Comparison of ENCODE assay signal across 8 cellular contexts in genomic region chr5:34657550-34657921, GRCh38. TPM values are rescaled to one million over a fixed set of nuclear protein-coding genes. Genes with fewer than 3 reads are reported as not detected.
DNase-seq lines count a peak whose midpoint lies in the region; ATAC-seq and TF ChIP-seq lines count a peak whose summit lies in the region.

No MANE protein-coding gene starts in this region.

- H3K4me3 Mint-ChIP-seq in activated naive CD4-positive, alpha-beta T cell treated with anti-CD3 and anti-CD28 coated beads, Interleukin-2, amount 10 ng/mL, durations not matched to agents 7 days and 5 days, result peak overlapping the region; percentile 62
- peak overlapping the region; percentile 77 for H3K4me3 Mint-ChIP-seq in WTC11

- peaks cover 74% of the 10 kb centered on the region for H3K27me3 Mint-ChIP-seq in activated naive CD4-positive, alpha-beta T cell treated with anti-CD3 and anti-CD28 coated beads, Interleukin-2, amount 10 ng/mL, durations not matched to agents 7 days and 5 days
- no peaks in the 10 kb centered on the region for H3K27me3 Mint-ChIP-seq in WTC11 (ENCODE audit: low read depth)

- H3K4me1 Mint-ChIP-seq in activated naive CD4-positive, alpha-beta T cell treated with anti-CD3 and anti-CD28 coated beads, Interleukin-2, amount 10 ng/mL, durations not matched to agents 7 days and 5 days, result peaks cover 20% of the 10 kb centered on the region
- H3K4me1 Mint-ChIP-seq in WTC11, result peaks cover 70% of the 10 kb centered on the region

- no peak overlapping the region for H3K27ac ChIP-seq in psoas muscle

- H3K9me3 ChIP-seq in psoas muscle, result no peaks in the 10 kb centered on the region

- H3K4me1 ChIP-seq in psoas muscle, result peaks cover 4% of the 10 kb centered on the region

- POLR2A ChIA-PET in WTC11 (lab: Charles Lee), result no interaction called here

- H3K27me3 ChIP-seq in psoas muscle (ENCODE audit: insufficient read depth in 3 of 3, low read length in 2 of 3), result peaks cover 0 to 58% (median 5%) of the 10 kb centered on the region in 3 donors

- no peak for DNase-seq in activated naive CD4-positive, alpha-beta T cell treated with anti-CD3 and anti-CD28 coated beads, Interleukin-2, amount 10 ng/mL, durations not matched to agents 7 days and 5 days
- no peak for DNase-seq in activated naive CD4-positive, alpha-beta T cell treated with anti-CD3 and anti-CD28 coated beads, Interleukin-2, amount 50 U/mL, for 16 hours
- DNase-seq in WTC11 (ENCODE audit: low spot score), result peak; percentile 36
- DNase-seq in glomerular visceral epithelial cell (ENCODE audit: extremely low spot score), result peak; percentile 68
- peak; percentile 26 to 56 for DNase-seq in psoas muscle
- DNase-seq in cortex of kidney (lab: John Stamatoyannopoulos, UW), result no peak
- no peak for DNase-seq in RPMI8226
- no peak for DNase-seq in GF-D8 (lab: John Stamatoyannopoulos, UW)

- TF ChIP-seq CTCF in WTC11 (IDR thresholded peaks at IDR 0.05), result no peak
- TF ChIP-seq CTCF in psoas muscle (IDR thresholded peaks at IDR 0.05), result no peak

- no peaks in the 10 kb centered on the region for H3K9me3 Mint-ChIP-seq in activated naive CD4-positive, alpha-beta T cell treated with anti-CD3 and anti-CD28 coated beads, Interleukin-2, amount 10 ng/mL, durations not matched to agents 7 days and 5 days
- no peaks in the 10 kb centered on the region for H3K9me3 Mint-ChIP-seq in WTC11

- H3K27ac Mint-ChIP-seq in activated naive CD4-positive, alpha-beta T cell treated with anti-CD3 and anti-CD28 coated beads, Interleukin-2, amount 10 ng/mL, durations not matched to agents 7 days and 5 days, result no peak overlapping the region
- H3K27ac Mint-ChIP-seq in WTC11, result peak overlapping the region; percentile 89

- ATAC-seq in WTC11 (peak; percentile 7), psoas muscle (peak in 1 of 4 donors; percentile 15)

- intact Hi-C loops in psoas muscle (cut with DNase I), result loop anchor here in 1 of 2 donors (2.0 kb wide), 1 partner anchor 237 kb away; no protein-coding TSS in a partner anchor

- peak overlapping the region; percentile 79 for H3K4me3 ChIP-seq in psoas muscle

- WGBS in psoas muscle, 3 donors, result 5 to 9% (median 8%) methylated on average over 20 of the region's 20 CpGs

- peaks cover 2% of the 10 kb centered on the region for H3K36me3 Mint-ChIP-seq in activated naive CD4-positive, alpha-beta T cell treated with anti-CD3 and anti-CD28 coated beads, Interleukin-2, amount 10 ng/mL, durations not matched to agents 7 days and 5 days
- H3K36me3 Mint-ChIP-seq in WTC11, result peaks cover 18% of the 10 kb centered on the region

- CTCF ChIA-PET in activated naive CD4-positive, alpha-beta T cell treated with anti-CD3 and anti-CD28 coated beads, Interleukin-2, amount 10 ng/mL, durations not matched to agents 7 days and 5 days (lab: Charles Lee), result no interaction called here
- CTCF ChIA-PET in WTC11 (lab: Charles Lee), result interaction anchor here (1.5 kb wide), 1 partner anchor 29 kb away, joined by 3 read pairs; no protein-coding TSS in a partner anchor

- H3K36me3 ChIP-seq in psoas muscle (ENCODE audit: insufficient read depth in 1 of 2, low read depth in 1 of 2), result no peaks in the 10 kb centered on the region

TF ChIP-seq in WTC11, 78 proteins besides CTCF, POLR2A, EP300 and RAD21:
- no peak for TF ChIP-seq CREB1 (CRISPR knock-in tag; IDR thresholded peaks at IDR 0.05)
- no peak for TF ChIP-seq ZNF532 (CRISPR knock-in tag; IDR thresholded peaks at IDR 0.05; ENCODE audit: borderline replicate concordance)
TF ChIP-seq in WTC11: peak in this region for 0.

RNA-seq across cellular contexts. Expression of gene RAI14, which starts 1.4 kb away (rescaled TPM):
- total RNA-seq in WTC11 (2021) (157 to 185 TPM (median 173 TPM) in 3 replicates), psoas muscle (1 to 10 TPM; 1.9 to 4.3 (median 3.2) TPM)
- polyA plus RNA-seq in psoas muscle, result 1 to 10 TPM in 1 of 3 donors, under 1 TPM in 2; 0.69 to 2.1 (median 0.91) TPM

Comparison
In these comparisons a context has a peak if more than half of its experiments do, and no peak if none do; other contexts are left out.
1. DNase-seq: peak in WTC11 (single experiment), glomerular visceral epithelial cell (single experiment) and psoas muscle (2 of 2); none in activated naive CD4-positive, alpha-beta T cell treated with anti-CD3 and anti-CD28 coated beads, Interleukin-2, amount 10 ng/mL, durations not matched to agents 7 days and 5 days (single experiment), activated naive CD4-positive, alpha-beta T cell treated with anti-CD3 and anti-CD28 coated beads, Interleukin-2, amount 50 U/mL, for 16 hours (single experiment), cortex of kidney (single experiment), RPMI8226 (single experiment) and GF-D8 (single experiment).
2. RNA of gene RAI14, which starts 1.4 kb away (total RNA-seq): 157 to 185 TPM in WTC11; 1.9 to 4.3 TPM in psoas muscle; every median in the first group is over 10 times any median in the second.